17 cellular contexts compared by ENCODE assay signal in genomic region chr3:71659758-71660666, GRCh38.
DNase-seq lines count a peak whose midpoint lies in the region; ATAC-seq and TF ChIP-seq lines count a peak whose summit lies in the region.
"Had no signal": no experiment of that assay in that cellular context is flagged by ENCODE, and none has a peak within 500 bp of the region (broad histone marks: within the 10 kb centered on the region; RNA-seq: fewer than 3 reads in every experiment).

No MANE protein-coding gene starts in this region.

- H3K9ac ChIP-seq in parathyroid adenoma = no peak overlapping the region
- H3K9ac ChIP-seq: BLaER1 had no signal

- no peak for ATAC-seq in HG03095 (IDR thresholded peaks at IDR 0.05; ENCODE audit: unreplicated experiment)
- ATAC-seq: left cardiac atrium had no signal

- TF ChIP-seq POLR2A in adrenal gland (IDR thresholded peaks at IDR 0.05) = no peak

- WGBS in adrenal gland, 4 donors = 86 to 93% (median 87%) methylated on average over 11 of the region's 11 CpGs

- no peak overlapping the region for H3K27ac ChIP-seq in parathyroid adenoma
- H3K27ac ChIP-seq in adrenal gland = no peak overlapping the region
- H3K27ac ChIP-seq: BLaER1, SJCRH30 had no signal

- no peaks in the 10 kb centered on the region for H3K79me2 ChIP-seq in parathyroid adenoma

- no peaks in the 10 kb centered on the region for H3K9me3 ChIP-seq in parathyroid adenoma (ENCODE audit: control insufficient read depth, low read length)
- no peaks in the 10 kb centered on the region for H3K9me3 ChIP-seq in adrenal gland (replicated peaks in 1 of 3)
- H3K9me3 ChIP-seq: BLaER1, SJCRH30, tibial artery had no signal

- peaks cover 13% of the 10 kb centered on the region for H3K4me1 ChIP-seq in parathyroid adenoma
- peaks cover 0 to 7% of the 10 kb centered on the region in 2 donors for H3K4me1 ChIP-seq in adrenal gland (replicated peaks in 1 of 2)
- H3K4me1 ChIP-seq: BLaER1, SJCRH30 had no signal

- H3K27me3 ChIP-seq in parathyroid adenoma (ENCODE audit: control insufficient read depth, insufficient read depth, low read length) (no peaks in the 10 kb centered on the region), adrenal gland (no peaks in the 10 kb centered on the region)
- H3K27me3 ChIP-seq: BLaER1, SJCRH30, tibial artery had no signal

- TF ChIP-seq CTCF in parathyroid adenoma (IDR thresholded peaks at IDR 0.05) (no peak), adrenal gland (IDR thresholded peaks at IDR 0.05) (no peak)

- intact Hi-C loops in adrenal gland (cut with DNase I) = no loop called here

- no peak overlapping the region for H3K4me2 ChIP-seq in parathyroid adenoma (ENCODE audit: low read length)
- H3K4me2 ChIP-seq: BLaER1, smooth muscle cell had no signal

- peak; percentile 53 for DNase-seq in DMS 273 (lab: John Stamatoyannopoulos, UW; ENCODE audit: unreplicated experiment)
- peak; percentile 5 for DNase-seq in NCI-H146 treated with DMSO at 0.1 percent for 48 hours (lab: John Stamatoyannopoulos, UW; ENCODE audit: unreplicated experiment)
- peak; percentile 18 for DNase-seq in fibroblast of gingiva (ENCODE audit: low read depth)
- no peak for DNase-seq in RPMI8226
- DNase-seq in adrenal gland = no peak
- DNase-seq in NCI-H345 (lab: John Stamatoyannopoulos, UW) = no peak
- DNase-seq: activated B cell treated with CpG ODN at 0.5 μM for 24 hours; activated CD8-positive, alpha-beta memory T cell treated with anti-CD3 and anti-CD28 coated beads for 24 hours; activated naive CD8-positive, alpha-beta T cell treated with anti-CD3 and anti-CD28 coated beads for 36 hours; left cardiac atrium; NCI-H1105; SJCRH30; tibial artery had no signal

- no peaks in the 10 kb centered on the region for H3K36me3 ChIP-seq in parathyroid adenoma (ENCODE audit: control insufficient read depth, insufficient read depth, low read length)
- H3K36me3 ChIP-seq in adrenal gland (replicated peaks in 1 of 2) = no peaks in the 10 kb centered on the region
- H3K36me3 ChIP-seq: BLaER1, SJCRH30, tibial artery had no signal

- peak overlapping the region; percentile 34 for H2AFZ ChIP-seq in parathyroid adenoma

- H3K4me3 ChIP-seq in parathyroid adenoma (ENCODE audit: low read depth, low read length) (no peak overlapping the region), adrenal gland (no peak overlapping the region)
- H3K4me3 ChIP-seq: BLaER1, SJCRH30, smooth muscle cell, tibial artery had no signal

Comparison
In these comparisons a context has a peak if more than half of its experiments do, and no peak if none do; other contexts are left out.
1. DNase-seq: peak in DMS 273 (single experiment), NCI-H146 treated with DMSO at 0.1 percent for 48 hours (single experiment) and fibroblast of gingiva (single experiment); none in RPMI8226 (single experiment), adrenal gland (0 of 7) and NCI-H345 (single experiment).